Comparison of ENCODE assay signal across 25 cellular contexts in genomic region chr6:155112757-155113156, GRCh38.
"Had no signal": no experiment of that assay in that cellular context is flagged by ENCODE, and none has a peak within 500 bp of the region (broad histone marks: within the 10 kb centered on the region; RNA-seq: fewer than 3 reads in every experiment).

No MANE protein-coding gene starts in this region.

- H3K4me2 ChIP-seq: SK-N-SH had no signal

- H3K27ac Mint-ChIP-seq: effector memory CD8-positive, alpha-beta T cell; naive thymus-derived CD8-positive, alpha-beta T cell; stimulated activated naive B cell treated with anti-CD40 and anti-IgM and Interleukin-4, amounts not matched to agents 10 μg/mL and 1 μg/mL and 100 μg/mL, for 72 hours had no signal

- H3K9ac ChIP-seq: SK-N-SH had no signal

- H3K4me1 ChIP-seq: adrenal gland, tibial nerve had no signal

- H3K27me3 ChIP-seq: adrenal gland, brain microvascular endothelial cell, tibial nerve had no signal

- ATAC-seq: activated naive CD4-positive, alpha-beta T cell treated with anti-CD3 and anti-CD28 coated beads, Interleukin-2, amount 50 U/mL, for 72 hours; effector memory CD8-positive, alpha-beta T cell; left cardiac atrium; naive thymus-derived CD8-positive, alpha-beta T cell; sciatic nerve; stimulated activated naive B cell treated with anti-CD40 and anti-IgM and Interleukin-4, amounts not matched to agents 10 μg/mL and 1 μg/mL and 100 μg/mL, for 72 hours had no signal

- H3K4me3 Mint-ChIP-seq: effector memory CD8-positive, alpha-beta T cell; naive thymus-derived CD8-positive, alpha-beta T cell; stimulated activated naive B cell treated with anti-CD40 and anti-IgM and Interleukin-4, amounts not matched to agents 10 μg/mL and 1 μg/mL and 100 μg/mL, for 72 hours had no signal

- DNase-seq: activated CD4-positive, alpha-beta T cell treated with anti-CD3 and anti-CD28 coated beads for 1 hour; activated CD4-positive, alpha-beta T cell treated with anti-CD3 and anti-CD28 coated beads, Interleukin-2, amount 50 U/mL, for 4 hours; activated CD8-positive, alpha-beta memory T cell treated with anti-CD3 and anti-CD28 coated beads, Interleukin-2, amount 50 U/mL, for 4 hours; activated naive CD4-positive, alpha-beta T cell; activated T-cell treated with anti-CD3 and anti-CD28 coated beads, Interleukin-2, amount 50 U/mL, for 1 hour; adrenal gland; aorta; brain microvascular endothelial cell; cortex of kidney; effector memory CD8-positive, alpha-beta T cell; hippocampal formation; left cardiac atrium; naive thymus-derived CD8-positive, alpha-beta T cell; posterior cingulate gyrus; SK-N-SH; stimulated activated CD4-positive, alpha-beta T cell treated with anti-CD3 and anti-CD28 coated beads, Interleukin-12 subunit alpha, Interleukin-12 subunit beta, amount 100 ng/mL, for 4 hours; stimulated activated CD4-positive, alpha-beta T cell treated with anti-CD3 and anti-CD28 coated beads, Interleukin-4, amount 100 ng/mL, for 24 hours; stimulated activated naive B cell treated with anti-CD40 and anti-IgM and Interleukin-4, amounts not matched to agents 10 μg/mL and 1 μg/mL and 100 μg/mL, for 72 hours; T-helper 2 cell had no signal

- FAIRE-seq: endothelial cell of umbilical vein, keratinocyte had no signal

- H3K4me3 ChIP-seq: adrenal gland, skin epidermis, tibial nerve had no signal

- H3K9me3 ChIP-seq: adrenal gland, SK-N-SH, tibial nerve had no signal

- H3K9me3 Mint-ChIP-seq: activated naive CD4-positive, alpha-beta T cell treated with anti-CD3 and anti-CD28 coated beads, Interleukin-2, amount 50 U/mL, for 72 hours; effector memory CD8-positive, alpha-beta T cell; naive thymus-derived CD8-positive, alpha-beta T cell; stimulated activated naive B cell treated with anti-CD40 and anti-IgM and Interleukin-4, amounts not matched to agents 10 μg/mL and 1 μg/mL and 100 μg/mL, for 72 hours had no signal

- H3K4me1 Mint-ChIP-seq: naive thymus-derived CD8-positive, alpha-beta T cell had no signal

- H3K36me3 Mint-ChIP-seq: naive thymus-derived CD8-positive, alpha-beta T cell; stimulated activated naive B cell treated with anti-CD40 and anti-IgM and Interleukin-4, amounts not matched to agents 10 μg/mL and 1 μg/mL and 100 μg/mL, for 72 hours had no signal

- H3K27ac ChIP-seq: adrenal gland, brain microvascular endothelial cell, skin epidermis, tibial nerve had no signal

- H3K36me3 ChIP-seq: adrenal gland, brain microvascular endothelial cell, tibial nerve had no signal
